2 cellular contexts compared by ENCODE assay signal in the genomic region with DNA sequence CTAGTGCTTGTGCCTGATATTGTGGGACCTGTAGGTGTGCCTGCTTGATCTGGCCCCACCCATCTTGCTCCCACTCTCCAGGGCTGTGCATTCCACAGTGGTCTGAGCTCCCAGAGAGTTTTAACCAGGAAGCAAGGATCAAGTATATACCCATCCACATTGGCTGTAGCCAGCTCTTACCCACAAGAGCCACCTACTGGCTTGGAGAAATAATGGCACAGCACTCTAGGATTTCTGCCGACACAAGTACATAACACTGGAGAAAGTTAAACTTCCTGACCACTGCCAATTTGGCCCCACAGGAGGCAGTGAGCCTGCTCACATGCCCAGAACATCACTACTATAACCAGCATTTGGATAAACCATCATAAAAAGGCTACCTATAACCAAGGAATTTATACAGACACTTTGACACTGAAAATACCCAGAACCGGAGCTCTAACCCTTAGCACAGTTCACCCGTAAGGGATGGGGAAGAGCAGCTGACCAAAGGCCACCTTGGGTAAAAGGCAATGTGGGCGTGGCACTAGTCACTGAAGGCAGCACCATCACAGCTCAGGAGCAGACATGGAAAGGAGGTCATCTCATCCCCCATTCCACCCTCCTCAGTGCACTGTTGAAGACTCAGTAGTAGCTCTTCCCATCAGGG.
TF ChIP-seq lines count a peak whose summit lies in the region.

No MANE protein-coding gene starts in this region.

TF ChIP-seq in SK-N-SH, 30 proteins besides CTCF, POLR2A, EP300 and RAD21 (continued from another document):
- TF ChIP-seq JUND (IDR thresholded peaks at IDR 0.05) (no peak), TEAD4 (IDR thresholded peaks at IDR 0.05; ENCODE audit: borderline replicate concordance, insufficient read depth) (no peak)

TF ChIP-seq in SK-N-SH treated with all-trans-retinoic acid at 6 μM for 48 hours, 23 proteins besides CTCF, POLR2A, EP300 and RAD21 (continued from another document):
- TF ChIP-seq, protein P1, sequence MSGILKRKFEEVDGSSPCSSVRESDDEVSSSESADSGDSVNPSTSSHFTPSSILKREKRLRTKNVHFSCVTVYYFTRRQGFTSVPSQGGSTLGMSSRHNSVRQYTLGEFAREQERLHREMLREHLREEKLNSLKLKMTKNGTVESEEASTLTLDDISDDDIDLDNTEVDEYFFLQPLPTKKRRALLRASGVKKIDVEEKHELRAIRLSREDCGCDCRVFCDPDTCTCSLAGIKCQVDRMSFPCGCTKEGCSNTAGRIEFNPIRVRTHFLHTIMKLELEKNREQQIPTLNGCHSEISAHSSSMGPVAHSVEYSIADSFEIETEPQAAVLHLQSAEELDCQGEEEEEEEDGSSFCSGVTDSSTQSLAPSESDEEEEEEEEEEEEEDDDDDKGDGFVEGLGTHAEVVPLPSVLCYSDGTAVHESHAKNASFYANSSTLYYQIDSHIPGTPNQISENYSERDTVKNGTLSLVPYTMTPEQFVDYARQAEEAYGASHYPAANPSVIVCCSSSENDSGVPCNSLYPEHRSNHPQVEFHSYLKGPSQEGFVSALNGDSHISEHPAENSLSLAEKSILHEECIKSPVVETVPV (CRISPR knock-in tag; IDR thresholded peaks at IDR 0.05): no peak
- TF ChIP-seq TOX (CRISPR knock-in tag; IDR thresholded peaks at IDR 0.05; ENCODE audit: borderline replicate concordance) (no peak), ZFP3 (CRISPR knock-in tag; IDR thresholded peaks at IDR 0.05) (no peak)
TF ChIP-seq in SK-N-SH treated with all-trans-retinoic acid at 6 μM for 48 hours: peak in this region for 0.
